ENCODE assay signal across 6 cellular contexts in genomic region chr6:169651498-169651897, GRCh38.
"Had no signal": no experiment of that assay in that cellular context is flagged by ENCODE, and none has a peak within 500 bp of the region (broad histone marks: within the 10 kb centered on the region; RNA-seq: fewer than 3 reads in every experiment).

No MANE protein-coding gene starts in this region.

- H3K4me1 Mint-ChIP-seq: GM23338 had no signal

- H3K4me3 Mint-ChIP-seq: GM23338, H9 had no signal

- H2AFZ ChIP-seq: GM23338 had no signal

- DNase-seq: HCEC 1CT, KBM-7 had no signal

- H3K9me3 Mint-ChIP-seq: IgD-negative memory B cell had no signal

- ATAC-seq: GM23338 had no signal

- H3K36me3 Mint-ChIP-seq: IgD-negative memory B cell had no signal

- H3K4me2 ChIP-seq: GM23338 had no signal

- H3K27ac ChIP-seq: HL-60 had no signal

- H3K4me3 ChIP-seq: GM23338 had no signal

- H3K27me3 Mint-ChIP-seq: IgD-negative memory B cell had no signal

- H3K27ac Mint-ChIP-seq: GM23338, H9, IgD-negative memory B cell had no signal
